22 cellular contexts compared by ENCODE assay signal in genomic region chr2:98875081-98875728, GRCh38.
A peak's percentile ranks its signal among the peaks of the same experiment; 100 is the strongest.
DNase-seq lines count a peak whose midpoint lies in the region; ATAC-seq, FAIRE-seq and TF ChIP-seq lines count a peak whose summit lies in the region.
"Had no signal": no experiment of that assay in that cellular context is flagged by ENCODE, and none has a peak within 500 bp of the region (broad histone marks: within the 10 kb centered on the region; RNA-seq: fewer than 3 reads in every experiment).

No MANE protein-coding gene starts in this region.

- H3K9me3 Mint-ChIP-seq in stimulated activated effector memory CD8-positive, alpha-beta T cell treated with anti-CD3 and anti-CD28 coated beads, Interleukin-12 subunit alpha, Interleukin-12 subunit beta, amount 100 ng/mL, for 72 hours, result no peaks in the 10 kb centered on the region
- no peaks in the 10 kb centered on the region for H3K9me3 Mint-ChIP-seq in Calu3 (ENCODE audit: low read depth, unreplicated experiment)
- H3K9me3 Mint-ChIP-seq: activated naive CD4-positive, alpha-beta T cell treated with anti-CD3 and anti-CD28 coated beads for 36 hours; memory B cell had no signal

- peak overlapping the region; percentile 35 for H3K4me3 Mint-ChIP-seq in stimulated activated effector memory CD8-positive, alpha-beta T cell treated with anti-CD3 and anti-CD28 coated beads, Interleukin-12 subunit alpha, Interleukin-12 subunit beta, amount 100 ng/mL, for 72 hours
- no peak overlapping the region for H3K4me3 Mint-ChIP-seq in Calu3 (ENCODE audit: low read depth, unreplicated experiment)
- H3K4me3 Mint-ChIP-seq: activated naive CD4-positive, alpha-beta T cell treated with anti-CD3 and anti-CD28 coated beads for 36 hours; memory B cell had no signal

- TF ChIP-seq EP300 in GM12878 (IDR thresholded peaks at IDR 0.05; ENCODE audit: borderline replicate concordance in 1 of 2, control insufficient read depth in 1 of 2, low read depth in 2 of 2, low read length in 2 of 2), result no peak; a peak in 1 of 4 replicates

- no TSS peak for BruUV-seq in GM12878 (replicated peaks; lab: Mats Ljungman, UMichigan)
- no TSS peak for BruUV-seq in Calu3 (replicated peaks; lab: Mats Ljungman, UMichigan)

- in situ Hi-C loops in GM12878 (cut with MboI), result no loop called here

- TF ChIP-seq POLR2A in GM12878 (IDR thresholded peaks at IDR 0.05; ENCODE audit: low read depth, low read length), result no peak

- no peaks in the 10 kb centered on the region for H3K79me2 ChIP-seq in GM12878 (ENCODE audit: control insufficient read depth, insufficient read depth, low read length)

- H2AFZ ChIP-seq in GM12878 (ENCODE audit: control insufficient read depth, low read depth, low read length), result peak overlapping the region; percentile 15

- H3K4me1 ChIP-seq in GM12878 (ENCODE audit: control insufficient read depth, insufficient read depth, low read length), result no peaks in the 10 kb centered on the region; the same call in 1 of the 2 replicates
- H3K4me1 ChIP-seq: esophagus muscularis mucosa, testis had no signal

- H4K20me1 ChIP-seq in GM12878 (ENCODE audit: control insufficient read depth, insufficient read depth), result no peaks in the 10 kb centered on the region

- H3K36me3 Mint-ChIP-seq in stimulated activated effector memory CD8-positive, alpha-beta T cell treated with anti-CD3 and anti-CD28 coated beads, Interleukin-12 subunit alpha, Interleukin-12 subunit beta, amount 100 ng/mL, for 72 hours, result no peaks in the 10 kb centered on the region
- H3K36me3 Mint-ChIP-seq in Calu3 (ENCODE audit: insufficient read depth, unreplicated experiment), result no peaks in the 10 kb centered on the region
- H3K36me3 Mint-ChIP-seq: memory B cell had no signal

- no peaks in the 10 kb centered on the region for H3K27me3 Mint-ChIP-seq in Calu3 (ENCODE audit: unreplicated experiment)

- peak overlapping the region; percentile 7 for H3K27ac Mint-ChIP-seq in stimulated activated effector memory CD8-positive, alpha-beta T cell treated with anti-CD3 and anti-CD28 coated beads, Interleukin-12 subunit alpha, Interleukin-12 subunit beta, amount 100 ng/mL, for 72 hours
- H3K27ac Mint-ChIP-seq in Calu3 (ENCODE audit: unreplicated experiment), result no peak overlapping the region
- H3K27ac Mint-ChIP-seq: activated naive CD4-positive, alpha-beta T cell treated with anti-CD3 and anti-CD28 coated beads for 36 hours; memory B cell had no signal

- no peak overlapping the region for H3K9ac ChIP-seq in GM12878 (ENCODE audit: control insufficient read depth, insufficient read depth, low read length)

- POLR2A ChIA-PET in GM12878 (lab: Charles Lee), result no interaction called here

- H3K4me2 ChIP-seq in GM12878 (ENCODE audit: control insufficient read depth, insufficient read depth), result no peak overlapping the region

- ATAC-seq in GM21529 (IDR thresholded peaks at IDR 0.05; ENCODE audit: unreplicated experiment) (peak; percentile 47), GM12878 (peak; percentile 83), HG02870 (IDR thresholded peaks at IDR 0.05; ENCODE audit: unreplicated experiment) (no peak)
- peak; percentile 97 for ATAC-seq in stimulated activated effector memory CD8-positive, alpha-beta T cell treated with anti-CD3 and anti-CD28 coated beads, Interleukin-12 subunit alpha, Interleukin-12 subunit beta, amount 100 ng/mL, for 72 hours
- ATAC-seq: body of pancreas, right cardiac atrium had no signal

- peak; percentile 82 for FAIRE-seq in GM12878 (lab: Jason Lieb, UNC)
- FAIRE-seq: A204.1, GM12892 had no signal

- TF ChIP-seq RAD21 in GM12878 (IDR thresholded peaks at IDR 0.05; ENCODE audit: insufficient read depth, low read depth, low read length), result no peak

- H3K9me3 ChIP-seq in GM12878 (replicated peaks; ENCODE audit: control insufficient read depth, insufficient read depth, low read length), result no peaks in the 10 kb centered on the region
- H3K9me3 ChIP-seq: body of pancreas, esophagus muscularis mucosa, testis had no signal

- H3K27me3 ChIP-seq in GM12878 (replicated peaks in 1 of 2; ENCODE audit: control insufficient read depth in 2 of 2, insufficient read depth in 2 of 2, low read length in 1 of 2), result no peaks in the 10 kb centered on the region
- H3K27me3 ChIP-seq: body of pancreas, esophagus muscularis mucosa, testis had no signal

- CTCF ChIA-PET in GM12878 (lab: Yijun Ruan, JAX) (no interaction called here), Calu3 (lab: Charles Lee) (no interaction called here)

- SMC1A ChIA-PET in GM12878 (lab: Charles Lee; ENCODE audit: uncharacterized antibody, unreplicated experiment), result interaction anchor here (0.9 kb wide), 1 partner anchor 9 kb away, joined by 3 read pairs; no protein-coding TSS in a partner anchor

- TF ChIP-seq CTCF in GM12878 (IDR thresholded peaks at IDR 0.05 in 2 of 3, conservative IDR thresholded peaks at IDR 0.05 in 1 of 3; ENCODE audit: control insufficient read depth in 2 of 3, extremely low read depth in 1 of 3, insufficient read depth in 1 of 3, low read depth in 3 of 3, low read length in 3 of 3), result no peak
- no peak for TF ChIP-seq CTCF in Calu3 (IDR thresholded peaks at IDR 0.05; ENCODE audit: unreplicated experiment)

- H3K27ac ChIP-seq in GM12878 (ENCODE audit: control insufficient read depth, insufficient read depth), result no peak overlapping the region
- H3K27ac ChIP-seq: body of pancreas, esophagus muscularis mucosa, RWPE1, testis had no signal

- peaks cover 19% of the 10 kb centered on the region for H3K4me1 Mint-ChIP-seq in stimulated activated effector memory CD8-positive, alpha-beta T cell treated with anti-CD3 and anti-CD28 coated beads, Interleukin-12 subunit alpha, Interleukin-12 subunit beta, amount 100 ng/mL, for 72 hours
- peaks cover 3% of the 10 kb centered on the region for H3K4me1 Mint-ChIP-seq in Calu3 (ENCODE audit: low read depth, unreplicated experiment)

- peak; percentile 10 for DNase-seq in NCI-H2029 (lab: John Stamatoyannopoulos, UW)
- DNase-seq in NCI-H2029 treated with DMSO at 0.1 percent for 48 hours (lab: John Stamatoyannopoulos, UW), result no peak
- DNase-seq in GM12878 (ENCODE audit: low read depth, low spot score), result peak; percentile 4
- peak; percentile 22 to 82 for DNase-seq in stimulated activated effector memory CD8-positive, alpha-beta T cell treated with anti-CD3 and anti-CD28 coated beads, Interleukin-12 subunit alpha, Interleukin-12 subunit beta, amount 100 ng/mL, for 72 hours (ENCODE audit: low spot score in 2 of 2)
- no peak for DNase-seq in NCI-H1105 (lab: John Stamatoyannopoulos, UW)
- no peak for DNase-seq in Calu3
- DNase-seq: activated naive CD4-positive, alpha-beta T cell treated with anti-CD3 and anti-CD28 coated beads for 36 hours; body of pancreas; dermis blood vessel endothelial cell; EL; NCI-H187 treated with DMSO at 0.1 percent for 48 hours; NCI-H748 treated with DMSO at 0.1 percent for 48 hours; right cardiac atrium; stimulated activated CD4-positive, alpha-beta T cell treated with anti-CD3 and anti-CD28 coated beads, Interleukin-1b, Interleukin-23, amount 100 ng/mL, for 48 hours; testis had no signal

- no peaks in the 10 kb centered on the region for H3K36me3 ChIP-seq in GM12878 (ENCODE audit: control insufficient read depth in 2 of 2, insufficient read depth in 2 of 2, low read length in 1 of 2)
- H3K36me3 ChIP-seq: esophagus muscularis mucosa had no signal

- RAD21 ChIA-PET in GM12878 (lab: Charles Lee; ENCODE audit: unreplicated experiment), result interaction anchor here (1.3 kb wide), 1 partner anchor 226 kb away, joined by 4 read pairs; no protein-coding TSS in a partner anchor

- WGBS in GM12878 (ENCODE audit: insufficient coverage, insufficient replicate concordance, low lambda C conversion rate, missing lambda C conversion rate), result 25% methylated on average over 14 of the region's 14 CpGs

- intact Hi-C loops in GM12878 (cut with micrococcal nuclease; ENCODE audit: unreplicated experiment), result no loop called here
- intact Hi-C loops in Calu3 (cut with micrococcal nuclease; ENCODE audit: unreplicated experiment), result no loop called here

- no peak overlapping the region for H3K4me3 ChIP-seq in GM12878
- H3K4me3 ChIP-seq: body of pancreas, esophagus muscularis mucosa, testis had no signal

TF ChIP-seq in GM12878, 131 proteins besides CTCF, POLR2A, EP300 and RAD21 (continues in another document):
- TF ChIP-seq EED (IDR thresholded peaks at IDR 0.05; ENCODE audit: low read depth) (peak; percentile 94), SKIL (IDR thresholded peaks at IDR 0.05; ENCODE audit: low read depth, poor library complexity, severe bottlenecking) (no peak), RCOR1 (conservative IDR thresholded peaks at IDR 0.05; ENCODE audit: low read depth, low read length) (no peak), SMC3 (IDR thresholded peaks at IDR 0.05; ENCODE audit: borderline replicate concordance, low read length) (no peak), SMARCA5 (IDR thresholded peaks at IDR 0.05) (no peak), SMAD5 (IDR thresholded peaks at IDR 0.05; ENCODE audit: low read depth) (no peak)

Comparison
In these comparisons a context has a peak if more than half of its experiments do, and no peak if none do; other contexts are left out.
1. DNase-seq: peak in NCI-H2029 (single experiment), GM12878 (single experiment) and stimulated activated effector memory CD8-positive, alpha-beta T cell treated with anti-CD3 and anti-CD28 coated beads, Interleukin-12 subunit alpha, Interleukin-12 subunit beta, amount 100 ng/mL, for 72 hours (2 of 2); none in NCI-H2029 treated with DMSO at 0.1 percent for 48 hours (single experiment), NCI-H1105 (single experiment) and Calu3 (single experiment).